ENCODE assay signal across 11 cellular contexts in the genomic region with DNA sequence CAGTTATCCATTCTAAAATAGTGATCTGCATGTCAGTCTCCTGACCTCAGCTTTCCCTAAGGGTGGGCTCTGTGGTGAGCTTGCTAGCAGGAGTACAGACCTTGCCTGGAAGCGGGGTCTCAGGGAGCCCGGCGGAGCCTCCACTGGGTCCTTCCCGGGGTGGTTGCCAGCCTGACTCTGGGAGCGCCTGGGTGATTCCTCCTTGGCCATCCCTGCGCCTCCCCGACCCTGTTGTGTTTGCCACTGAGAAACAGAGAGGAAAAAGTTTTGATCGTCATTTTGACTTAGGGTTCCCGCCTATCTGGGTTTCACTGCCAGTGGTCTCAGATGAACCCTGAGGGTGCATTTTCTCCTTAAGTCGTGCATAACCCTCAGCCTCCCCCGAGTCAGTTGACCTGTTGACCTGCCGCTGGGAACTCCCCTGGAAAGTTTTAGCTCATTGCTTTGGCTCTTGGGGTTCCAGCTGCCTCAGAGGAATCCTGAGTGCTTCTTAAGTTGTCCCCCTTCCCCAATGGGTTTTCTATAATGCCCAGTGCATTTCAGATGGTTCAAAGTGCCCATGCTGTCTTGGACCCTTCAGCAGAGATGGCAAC.
DNase-seq lines count a peak whose midpoint lies in the region; ATAC-seq and TF ChIP-seq lines count a peak whose summit lies in the region.
"Had no signal": no experiment of that assay in that cellular context is flagged by ENCODE, and none has a peak within 500 bp of the region (broad histone marks: within the 10 kb centered on the region; RNA-seq: fewer than 3 reads in every experiment).

No MANE protein-coding gene starts in this region.

- POLR2A ChIA-PET in activated CD8-positive, alpha-beta T cell treated with anti-CD3 and anti-CD28 coated beads for 36 hours (lab: Charles Lee) = no interaction called here

- CTCF ChIA-PET in activated CD8-positive, alpha-beta T cell treated with anti-CD3 and anti-CD28 coated beads for 36 hours (lab: Charles Lee) = interaction anchor here (1.3 to 1.8 kb wide), 3 partner anchors 12 to 223 kb away, joined by 3 to 11 read pairs (median 3); no protein-coding TSS in a partner anchor

- peak overlapping the region; percentile 39 for H3K27ac ChIP-seq in endodermal cell (ENCODE audit: low read depth, low read length)
- no peak overlapping the region for H3K27ac ChIP-seq in psoas muscle

- no peak for DNase-seq in endodermal cell
- no peak for DNase-seq in activated CD8-positive, alpha-beta T cell treated with anti-CD3 and anti-CD28 coated beads for 36 hours
- DNase-seq in psoas muscle = no peak
- DNase-seq in stimulated activated CD4-positive, alpha-beta T cell treated with anti-CD3 and anti-CD28 coated beads, Interleukin-1b, Interleukin-23, amount 100 ng/mL, for 48 hours = no peak
- DNase-seq in COLO829 (ENCODE audit: low spot score) = no peak
- DNase-seq: CD4-positive, alpha-beta T cell; stimulated activated CD4-positive, alpha-beta T cell treated with anti-CD3 and anti-CD28 coated beads, Interleukin-12 subunit alpha, Interleukin-12 subunit beta, amount 100 ng/mL, for 4 hours had no signal

- 91 to 92% methylated on average over 8 to 12 of the region's 12 CpGs for WGBS in endodermal cell (ENCODE audit: insufficient coverage in 1 of 2, insufficient read length in 1 of 2), 2 experiments
- WGBS in psoas muscle, 3 donors = 81 to 88% (median 84%) methylated on average over 12 of the region's 12 CpGs

- H3K4me1 Mint-ChIP-seq in endodermal cell = peaks cover 4% of the 10 kb centered on the region
- H3K4me1 Mint-ChIP-seq in stimulated activated memory B cell treated with anti-CD40 and anti-IgM and Interleukin-4, amounts not matched to agents 10 μg/mL and 1 μg/mL and 100 μg/mL, for 72 hours = peaks cover 42% of the 10 kb centered on the region
- H3K4me1 Mint-ChIP-seq in activated CD8-positive, alpha-beta T cell treated with anti-CD3 and anti-CD28 coated beads for 36 hours (ENCODE audit: low read depth) = peaks cover 2% of the 10 kb centered on the region
- H3K4me1 Mint-ChIP-seq: stimulated activated effector memory CD8-positive, alpha-beta T cell treated with anti-CD3 and anti-CD28 coated beads, Interleukin-12 subunit alpha, Interleukin-12 subunit beta, amount 100 ng/mL, for 72 hours had no signal

- H3K4me3 Mint-ChIP-seq in endodermal cell = no peak overlapping the region
- no peak overlapping the region for H3K4me3 Mint-ChIP-seq in stimulated activated memory B cell treated with anti-CD40 and anti-IgM and Interleukin-4, amounts not matched to agents 10 μg/mL and 1 μg/mL and 100 μg/mL, for 72 hours
- no peak overlapping the region for H3K4me3 Mint-ChIP-seq in activated CD8-positive, alpha-beta T cell treated with anti-CD3 and anti-CD28 coated beads for 36 hours
- H3K4me3 Mint-ChIP-seq: CD4-positive, alpha-beta T cell; stimulated activated effector memory CD8-positive, alpha-beta T cell treated with anti-CD3 and anti-CD28 coated beads, Interleukin-12 subunit alpha, Interleukin-12 subunit beta, amount 100 ng/mL, for 72 hours had no signal

- peaks cover 89% of the 10 kb centered on the region for H3K36me3 Mint-ChIP-seq in endodermal cell (ENCODE audit: low read depth)
- no peaks in the 10 kb centered on the region for H3K36me3 Mint-ChIP-seq in stimulated activated memory B cell treated with anti-CD40 and anti-IgM and Interleukin-4, amounts not matched to agents 10 μg/mL and 1 μg/mL and 100 μg/mL, for 72 hours
- H3K36me3 Mint-ChIP-seq in activated CD8-positive, alpha-beta T cell treated with anti-CD3 and anti-CD28 coated beads for 36 hours (ENCODE audit: low read depth) = no peaks in the 10 kb centered on the region
- H3K36me3 Mint-ChIP-seq: stimulated activated effector memory CD8-positive, alpha-beta T cell treated with anti-CD3 and anti-CD28 coated beads, Interleukin-12 subunit alpha, Interleukin-12 subunit beta, amount 100 ng/mL, for 72 hours had no signal

- ATAC-seq in GM19025 (IDR thresholded peaks at IDR 0.05; ENCODE audit: low read depth, unreplicated experiment) (peak; percentile 41), HG02885 (IDR thresholded peaks at IDR 0.05; ENCODE audit: poor library complexity, unreplicated experiment) (peak; percentile 31), psoas muscle (no peak)
- peak; percentile 21 for ATAC-seq in stimulated activated memory B cell treated with anti-CD40 and anti-IgM and Interleukin-4, amounts not matched to agents 10 μg/mL and 1 μg/mL and 100 μg/mL, for 72 hours
- ATAC-seq in activated CD8-positive, alpha-beta T cell treated with anti-CD3 and anti-CD28 coated beads for 36 hours = no peak
- ATAC-seq: stimulated activated effector memory CD8-positive, alpha-beta T cell treated with anti-CD3 and anti-CD28 coated beads, Interleukin-12 subunit alpha, Interleukin-12 subunit beta, amount 100 ng/mL, for 72 hours had no signal

- H3K4me3 ChIP-seq in endodermal cell (ENCODE audit: low read length) (no peak overlapping the region), psoas muscle (no peak overlapping the region)

- TF ChIP-seq CTCF in endodermal cell (conservative IDR thresholded peaks at IDR 0.05) (no peak), psoas muscle (IDR thresholded peaks at IDR 0.05) (no peak)
- no peak for TF ChIP-seq CTCF in activated CD8-positive, alpha-beta T cell treated with anti-CD3 and anti-CD28 coated beads for 36 hours (IDR thresholded peaks at IDR 0.05)

- no peak overlapping the region for H3K9ac ChIP-seq in endodermal cell (ENCODE audit: extremely low read depth, low read length, poor library complexity, severe bottlenecking)

- no peaks in the 10 kb centered on the region for H3K27me3 Mint-ChIP-seq in endodermal cell (ENCODE audit: insufficient read depth)
- H3K27me3 Mint-ChIP-seq in stimulated activated memory B cell treated with anti-CD40 and anti-IgM and Interleukin-4, amounts not matched to agents 10 μg/mL and 1 μg/mL and 100 μg/mL, for 72 hours = peaks cover 30% of the 10 kb centered on the region
- peaks cover 24% of the 10 kb centered on the region for H3K27me3 Mint-ChIP-seq in activated CD8-positive, alpha-beta T cell treated with anti-CD3 and anti-CD28 coated beads for 36 hours

- H3K9me3 Mint-ChIP-seq in endodermal cell = no peaks in the 10 kb centered on the region
- H3K9me3 Mint-ChIP-seq in stimulated activated memory B cell treated with anti-CD40 and anti-IgM and Interleukin-4, amounts not matched to agents 10 μg/mL and 1 μg/mL and 100 μg/mL, for 72 hours = no peaks in the 10 kb centered on the region
- no peaks in the 10 kb centered on the region for H3K9me3 Mint-ChIP-seq in activated CD8-positive, alpha-beta T cell treated with anti-CD3 and anti-CD28 coated beads for 36 hours
- H3K9me3 Mint-ChIP-seq: CD4-positive, alpha-beta T cell; stimulated activated effector memory CD8-positive, alpha-beta T cell treated with anti-CD3 and anti-CD28 coated beads, Interleukin-12 subunit alpha, Interleukin-12 subunit beta, amount 100 ng/mL, for 72 hours had no signal

- no peak overlapping the region for H3K27ac Mint-ChIP-seq in endodermal cell
- peak overlapping the region; percentile 33 for H3K27ac Mint-ChIP-seq in stimulated activated memory B cell treated with anti-CD40 and anti-IgM and Interleukin-4, amounts not matched to agents 10 μg/mL and 1 μg/mL and 100 μg/mL, for 72 hours
- H3K27ac Mint-ChIP-seq in activated CD8-positive, alpha-beta T cell treated with anti-CD3 and anti-CD28 coated beads for 36 hours = no peak overlapping the region
- H3K27ac Mint-ChIP-seq: CD4-positive, alpha-beta T cell; stimulated activated effector memory CD8-positive, alpha-beta T cell treated with anti-CD3 and anti-CD28 coated beads, Interleukin-12 subunit alpha, Interleukin-12 subunit beta, amount 100 ng/mL, for 72 hours had no signal

- no peaks in the 10 kb centered on the region for H3K27me3 ChIP-seq in endodermal cell (ENCODE audit: control insufficient read depth, insufficient read depth, low read length, poor library complexity, severe bottlenecking)
- H3K27me3 ChIP-seq in psoas muscle (ENCODE audit: insufficient read depth in 3 of 3, low read length in 2 of 3) = no peaks in the 10 kb centered on the region

- H3K36me3 ChIP-seq in endodermal cell (ENCODE audit: control insufficient read depth, insufficient read depth, low read length) (peaks cover 92% of the 10 kb centered on the region), psoas muscle (ENCODE audit: insufficient read depth in 1 of 2, low read depth in 1 of 2) (peaks cover 2 to 32% of the 10 kb centered on the region in 2 donors)

- no peaks in the 10 kb centered on the region for H3K9me3 ChIP-seq in endodermal cell (ENCODE audit: control insufficient read depth, low read length)
- H3K9me3 ChIP-seq in psoas muscle = no peaks in the 10 kb centered on the region

- H3K4me1 ChIP-seq in endodermal cell (ENCODE audit: control insufficient read depth, insufficient read depth, low read length) (no peaks in the 10 kb centered on the region), psoas muscle (no peaks in the 10 kb centered on the region)

- intact Hi-C loops in activated CD8-positive, alpha-beta T cell treated with anti-CD3 and anti-CD28 coated beads for 36 hours (cut with micrococcal nuclease) = no loop called here
- intact Hi-C loops in psoas muscle (cut with DNase I) = no loop called here

Comparison
In these comparisons a context has a peak if more than half of its experiments do, and no peak if none do; other contexts are left out.
1. ATAC-seq: peak in GM19025 (single experiment), HG02885 (single experiment) and stimulated activated memory B cell treated with anti-CD40 and anti-IgM and Interleukin-4, amounts not matched to agents 10 μg/mL and 1 μg/mL and 100 μg/mL, for 72 hours (single experiment); none in activated CD8-positive, alpha-beta T cell treated with anti-CD3 and anti-CD28 coated beads for 36 hours (single experiment) and psoas muscle (0 of 4).